Comparison of ENCODE assay signal across 22 cellular contexts in genomic region chr1:107132195-107132594, GRCh38. TPM values are rescaled to one million over a fixed set of nuclear protein-coding genes. Genes with fewer than 3 reads are reported as not detected.
DNase-seq lines count a peak whose midpoint lies in the region; ATAC-seq lines count a peak whose summit lies in the region.
"Had no signal": no experiment of that assay in that cellular context is flagged by ENCODE, and none has a peak within 500 bp of the region (broad histone marks: within the 10 kb centered on the region; RNA-seq: fewer than 3 reads in every experiment).

No MANE protein-coding gene starts in this region.

- ATAC-seq in GM19351 (IDR thresholded peaks at IDR 0.05; ENCODE audit: unreplicated experiment) (peak; percentile 69), HG02852 (IDR thresholded peaks at IDR 0.05; ENCODE audit: unreplicated experiment) (peak; percentile 74)
- ATAC-seq in stimulated activated naive B cell treated with anti-CD40 and anti-IgM and Interleukin-4, amounts not matched to agents 10 μg/mL and 1 μg/mL and 100 μg/mL, for 72 hours (replicated peaks) = peak; percentile 66 to 75

- H3K36me3 Mint-ChIP-seq in stimulated activated naive B cell treated with anti-CD40 and anti-IgM and Interleukin-4, amounts not matched to agents 10 μg/mL and 1 μg/mL and 100 μg/mL, for 72 hours = no peaks in the 10 kb centered on the region

- H3K4me3 ChIP-seq in Karpas-422 (ENCODE audit: low read length) = no peak overlapping the region
- H3K4me3 ChIP-seq: BLaER1, cardiac muscle cell, hepatocyte, sigmoid colon, thoracic aorta had no signal

- no peak overlapping the region for H3K27ac Mint-ChIP-seq in stimulated activated naive B cell treated with anti-CD40 and anti-IgM and Interleukin-4, amounts not matched to agents 10 μg/mL and 1 μg/mL and 100 μg/mL, for 72 hours
- H3K27ac Mint-ChIP-seq: activated CD8-positive, alpha-beta T cell treated with anti-CD3 and anti-CD28 coated beads for 36 hours; activated T-helper 1 cell treated with anti-CD3 and anti-CD28 coated beads, Interleukin-12 subunit alpha, Interleukin-12 subunit beta, Interleukin-2, Interleukin-4 antibody, amounts not matched to agents 30 ng/mL and 10 ng/mL and 1 ng/mL, durations not matched to agents 14 hours and 24 hours and 36 hours had no signal

- H3K9me2 ChIP-seq in Karpas-422 (replicated peaks; ENCODE audit: insufficient read depth, low read length) = no peaks in the 10 kb centered on the region

- H4K20me1 ChIP-seq in Karpas-422 (ENCODE audit: insufficient read depth, low read depth, low read length) = no peaks in the 10 kb centered on the region
- H4K20me1 ChIP-seq: BLaER1 had no signal

- H3K4me1 ChIP-seq in Karpas-422 (ENCODE audit: low read length) = peaks cover 14% of the 10 kb centered on the region
- H3K4me1 ChIP-seq: BLaER1, sigmoid colon had no signal

- no peaks in the 10 kb centered on the region for H3K36me3 ChIP-seq in Karpas-422 (ENCODE audit: insufficient read depth, low read length)
- H3K36me3 ChIP-seq: BLaER1, cardiac muscle cell, neutrophil, sigmoid colon, thoracic aorta had no signal

- H3K9me3 Mint-ChIP-seq in stimulated activated naive B cell treated with anti-CD40 and anti-IgM and Interleukin-4, amounts not matched to agents 10 μg/mL and 1 μg/mL and 100 μg/mL, for 72 hours = peaks cover 0 to 1% of the 10 kb centered on the region in 2 donors
- H3K9me3 Mint-ChIP-seq: activated CD8-positive, alpha-beta T cell treated with anti-CD3 and anti-CD28 coated beads for 36 hours; activated T-helper 1 cell treated with anti-CD3 and anti-CD28 coated beads, Interleukin-12 subunit alpha, Interleukin-12 subunit beta, Interleukin-2, Interleukin-4 antibody, amounts not matched to agents 30 ng/mL and 10 ng/mL and 1 ng/mL, durations not matched to agents 14 hours and 24 hours and 36 hours had no signal

- H2AFZ ChIP-seq in Karpas-422 (ENCODE audit: low read length) = no peak overlapping the region
- H2AFZ ChIP-seq: hepatocyte had no signal

- peak overlapping the region; percentile 40 for H3K4me2 ChIP-seq in Karpas-422 (ENCODE audit: low read depth, low read length, poor library complexity, severe bottlenecking)
- H3K4me2 ChIP-seq: BLaER1, hepatocyte had no signal

- no peaks in the 10 kb centered on the region for H3K4me1 Mint-ChIP-seq in stimulated activated naive B cell treated with anti-CD40 and anti-IgM and Interleukin-4, amounts not matched to agents 10 μg/mL and 1 μg/mL and 100 μg/mL, for 72 hours

- no peak overlapping the region for H3K4me3 Mint-ChIP-seq in stimulated activated naive B cell treated with anti-CD40 and anti-IgM and Interleukin-4, amounts not matched to agents 10 μg/mL and 1 μg/mL and 100 μg/mL, for 72 hours
- H3K4me3 Mint-ChIP-seq: activated CD8-positive, alpha-beta T cell treated with anti-CD3 and anti-CD28 coated beads for 36 hours; activated T-helper 1 cell treated with anti-CD3 and anti-CD28 coated beads, Interleukin-12 subunit alpha, Interleukin-12 subunit beta, Interleukin-2, Interleukin-4 antibody, amounts not matched to agents 30 ng/mL and 10 ng/mL and 1 ng/mL, durations not matched to agents 14 hours and 24 hours and 36 hours had no signal

- H3K9ac ChIP-seq in Karpas-422 (ENCODE audit: low read length) = no peak overlapping the region
- H3K9ac ChIP-seq: BLaER1 had no signal

- no peaks in the 10 kb centered on the region for H3K9me3 ChIP-seq in Karpas-422 (ENCODE audit: low read length)
- H3K9me3 ChIP-seq: BLaER1, neutrophil, sigmoid colon, thoracic aorta had no signal

- H3K27me3 ChIP-seq in Karpas-422 (ENCODE audit: low read length) = no peaks in the 10 kb centered on the region
- H3K27me3 ChIP-seq: BLaER1, hepatocyte, sigmoid colon had no signal

- H3K27me3 Mint-ChIP-seq in stimulated activated naive B cell treated with anti-CD40 and anti-IgM and Interleukin-4, amounts not matched to agents 10 μg/mL and 1 μg/mL and 100 μg/mL, for 72 hours = peaks cover 20 to 30% of the 10 kb centered on the region in 2 donors

- DNase-seq in Karpas-422 (peak; percentile 59), middle frontal gyrus (ENCODE audit: extremely low spot score, low spot score) (no peak), KG1 (lab: John Stamatoyannopoulos, UW) (no peak), medulla oblongata (ENCODE audit: extremely low spot score) (no peak)
- DNase-seq in stimulated activated naive B cell treated with anti-CD40 and anti-IgM and Interleukin-4, amounts not matched to agents 10 μg/mL and 1 μg/mL and 100 μg/mL, for 72 hours = no peak
- DNase-seq: DMS79; midbrain; NCI-H2081; NCI-H526; sigmoid colon; stimulated activated CD4-positive, alpha-beta T cell treated with anti-CD3 and anti-CD28 coated beads, Interleukin-4, amount 100 ng/mL, for 24 hours had no signal

- H3K27ac ChIP-seq in Karpas-422 (ENCODE audit: low read length) = no peak overlapping the region
- H3K27ac ChIP-seq: BLaER1, cardiac muscle cell, hepatocyte, neutrophil, sigmoid colon, thoracic aorta had no signal

- no peaks in the 10 kb centered on the region for H3K79me2 ChIP-seq in Karpas-422 (ENCODE audit: low read length)
- H3K79me2 ChIP-seq: hepatocyte had no signal

RNA-seq across cellular contexts. Expression of gene NTNG1, which starts 8.6 kb away (rescaled TPM):
- not detected in 2 replicates for total RNA-seq in Karpas-422 (2014; rRNA removed; shearing (Covaris generic); ENCODE audit: low replicate concordance)
- total RNA-seq: activated T-helper 1 cell treated with anti-CD3 and anti-CD28 coated beads, Interleukin-12 subunit alpha, Interleukin-12 subunit beta, Interleukin-2, Interleukin-4 antibody, amounts not matched to agents 30 ng/mL and 10 ng/mL and 1 ng/mL, durations not matched to agents 14 hours and 24 hours and 36 hours; MCF 10A; RPMI7951 had no signal
